30 cellular contexts compared by ENCODE assay signal in the genomic region with DNA sequence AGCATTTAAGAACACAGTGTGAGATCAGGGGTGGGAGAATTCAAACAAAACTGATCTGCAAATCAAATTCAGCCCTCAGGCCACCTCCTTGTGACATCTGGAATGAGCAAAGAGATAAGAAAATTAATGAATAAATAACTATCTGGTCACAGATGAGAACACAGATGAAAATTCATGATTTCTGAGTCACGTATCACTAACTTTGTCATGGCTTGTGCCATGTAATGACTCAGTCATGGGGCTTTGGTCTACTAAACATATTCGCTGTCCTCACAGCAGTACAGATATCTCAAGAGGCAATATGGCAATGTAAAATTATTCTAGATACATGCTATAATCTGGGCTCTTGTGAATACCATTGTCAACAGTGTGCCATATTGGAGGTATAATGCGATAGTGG.
DNase-seq lines count a peak whose midpoint lies in the region; ATAC-seq and TF ChIP-seq lines count a peak whose summit lies in the region.
"Had no signal": no experiment of that assay in that cellular context is flagged by ENCODE, and none has a peak within 500 bp of the region (broad histone marks: within the 10 kb centered on the region; RNA-seq: fewer than 3 reads in every experiment).

No MANE protein-coding gene starts in this region.

- TF ChIP-seq CTCF in A673 (conservative IDR thresholded peaks at IDR 0.05; ENCODE audit: low read depth, low read length) (no peak), RWPE1 (conservative IDR thresholded peaks at IDR 0.05; ENCODE audit: low read depth) (no peak), foreskin keratinocyte (conservative IDR thresholded peaks at IDR 0.05) (no peak), colonic mucosa (IDR thresholded peaks at IDR 0.05) (no peak), left lung (IDR thresholded peaks at IDR 0.05) (no peak)

- H3K27me3 ChIP-seq in A673 (replicated peaks; ENCODE audit: insufficient read depth, low read depth, low read length, poor library complexity) (no peaks in the 10 kb centered on the region), foreskin keratinocyte (no peaks in the 10 kb centered on the region), colonic mucosa (no peaks in the 10 kb centered on the region), left lung (no peaks in the 10 kb centered on the region)
- H3K27me3 ChIP-seq: heart left ventricle, right atrium auricular region, SJSA1 had no signal

- H3K9ac ChIP-seq in colonic mucosa (ENCODE audit: low read depth in 2 of 2, low read length in 2 of 2), result no peak overlapping the region
- H3K9ac ChIP-seq: parathyroid adenoma had no signal

- H3K36me3 ChIP-seq in A673 (ENCODE audit: insufficient read depth, low read length, poor library complexity, severe bottlenecking) (no peaks in the 10 kb centered on the region), colonic mucosa (no peaks in the 10 kb centered on the region), left lung (no peaks in the 10 kb centered on the region)
- H3K36me3 ChIP-seq: heart left ventricle, right atrium auricular region, SJSA1 had no signal

- peaks cover 13% of the 10 kb centered on the region for H3K4me1 ChIP-seq in A673 (ENCODE audit: insufficient read depth, low read length, poor library complexity, severe bottlenecking)
- no peaks in the 10 kb centered on the region for H3K4me1 ChIP-seq in foreskin keratinocyte
- H3K4me1 ChIP-seq in colonic mucosa, result no peaks in the 10 kb centered on the region
- peaks cover 0 to 6% of the 10 kb centered on the region in 2 donors for H3K4me1 ChIP-seq in left lung
- H3K4me1 ChIP-seq: parathyroid adenoma, right atrium auricular region, SJSA1 had no signal

- intact Hi-C loops in A673 (cut with micrococcal nuclease; ENCODE audit: unreplicated experiment) (no loop called here), colonic mucosa (cut with DNase I) (no loop called here), left lung (cut with DNase I) (no loop called here)

- H3K27ac ChIP-seq in A673 (ENCODE audit: low read depth, low read length, poor library complexity, severe bottlenecking), result no peak overlapping the region
- no peak overlapping the region for H3K27ac ChIP-seq in RWPE1
- no peak overlapping the region for H3K27ac ChIP-seq in foreskin keratinocyte
- H3K27ac ChIP-seq in colonic mucosa, result no peak overlapping the region
- no peak overlapping the region for H3K27ac ChIP-seq in left lung
- H3K27ac ChIP-seq: C4-2B, heart left ventricle, parathyroid adenoma, right atrium auricular region, SJSA1 had no signal

- POLR2A ChIA-PET in A673 (lab: Charles Lee; ENCODE audit: low non-redundant PET), result no interaction called here
- POLR2A ChIA-PET in RWPE1 (lab: Yijun Ruan, JAX; ENCODE audit: low non-redundant PET), result no interaction called here

- peak; percentile 45 for ATAC-seq in GM18511 (IDR thresholded peaks at IDR 0.05; ENCODE audit: unreplicated experiment)
- ATAC-seq in foreskin keratinocyte, result peak; percentile 96
- ATAC-seq in HG03039 (IDR thresholded peaks at IDR 0.05; ENCODE audit: unreplicated experiment), result no peak
- ATAC-seq in left lung, result no peak
- ATAC-seq in GM19455 (IDR thresholded peaks at IDR 0.05; ENCODE audit: unreplicated experiment), result no peak
- ATAC-seq: GM12878, heart left ventricle, Panc1 had no signal

- no peaks in the 10 kb centered on the region for H3K9me3 ChIP-seq in A673 (ENCODE audit: low read depth, low read length, poor library complexity, severe bottlenecking)
- H3K9me3 ChIP-seq in colonic mucosa, result no peaks in the 10 kb centered on the region
- no peaks in the 10 kb centered on the region for H3K9me3 ChIP-seq in left lung
- H3K9me3 ChIP-seq: heart left ventricle, right atrium auricular region had no signal

- no TSS peak for BruUV-seq in A673 (replicated peaks; lab: Mats Ljungman, UMichigan)

- CTCF ChIA-PET in A673 (lab: Charles Lee) (no interaction called here), RWPE1 (lab: Yijun Ruan, JAX) (no interaction called here)

- H3K4me3 ChIP-seq in A673 (ENCODE audit: low read depth, low read length, poor library complexity, severe bottlenecking) (no peak overlapping the region), colonic mucosa (no peak overlapping the region), left lung (no peak overlapping the region)
- H3K4me3 ChIP-seq: GM12878, heart left ventricle, right atrium auricular region, SJSA1 had no signal

- peak; percentile 10 for DNase-seq in A673 (ENCODE audit: low spot score)
- peak; percentile 16 for DNase-seq in RWPE1 (ENCODE audit: low spot score)
- DNase-seq in foreskin keratinocyte, result peak; percentile 40 to 71
- DNase-seq in colonic mucosa, result no peak
- DNase-seq in left lung, result no peak
- DNase-seq: activated CD4-positive, alpha-beta memory T cell treated with anti-CD3 and anti-CD28 coated beads, Interleukin-2, amount 10 ng/mL, durations not matched to agents 7 days and 5 days; activated naive CD4-positive, alpha-beta T cell; amniotic stem cell; Calu3; effector CD8-positive, alpha-beta T cell; erythroblast; heart left ventricle; HFFc6; IMR-90; NCI-H1092 treated with DMSO at 0.1 percent for 48 hours; NCI-H1930; NCI-H524; NK-92 treated with Interleukin-12 subunit alpha and Interleukin-12 subunit beta, amount 100 ng/mL, for 24 hours; stimulated activated CD4-positive, alpha-beta T cell treated with anti-CD3 and anti-CD28 coated beads, Interleukin-2, amount 100 ng/mL, for 24 hours; substantia nigra; T-helper 1 cell had no signal

Comparison
In these comparisons a context has a peak if more than half of its experiments do, and no peak if none do; other contexts are left out.
1. DNase-seq: peak in A673 (single experiment), RWPE1 (single experiment) and foreskin keratinocyte (2 of 2); none in colonic mucosa (single experiment) and left lung (0 of 2).
2. ATAC-seq: peak in GM18511 (single experiment) and foreskin keratinocyte (single experiment); none in HG03039 (single experiment), left lung (single experiment) and GM19455 (single experiment).